16 cellular contexts compared by ENCODE assay signal in genomic region chr20:45404438-45404837, GRCh38. TPM values are rescaled to one million over a fixed set of nuclear protein-coding genes. Genes with fewer than 3 reads are reported as not detected.
DNase-seq lines count a peak whose midpoint lies in the region; ATAC-seq and TF ChIP-seq lines count a peak whose summit lies in the region.
"Had no signal": no experiment of that assay in that cellular context is flagged by ENCODE, and none has a peak within 500 bp of the region (broad histone marks: within the 10 kb centered on the region; RNA-seq: fewer than 3 reads in every experiment).

No MANE protein-coding gene starts in this region.

- peaks cover 10% of the 10 kb centered on the region for H3K9me3 ChIP-seq in A673 (ENCODE audit: low read depth, low read length, poor library complexity, severe bottlenecking)
- H3K9me3 ChIP-seq in CD8-positive, alpha-beta T cell (ENCODE audit: low read length) = peaks cover 8% of the 10 kb centered on the region
- peaks cover 11% of the 10 kb centered on the region for H3K9me3 ChIP-seq in WERI-Rb-1 (ENCODE audit: severe bottlenecking)

- no peaks in the 10 kb centered on the region for H3K27me3 Mint-ChIP-seq in CD8-positive, alpha-beta T cell (ENCODE audit: low read depth)

- peaks cover 19% of the 10 kb centered on the region for H3K36me3 Mint-ChIP-seq in CD8-positive, alpha-beta T cell

- H3K27ac ChIP-seq in A673 (ENCODE audit: low read depth, low read length, poor library complexity, severe bottlenecking) (no peak overlapping the region), dorsolateral prefrontal cortex (peak overlapping the region in 47 of 59 donors; percentile 2 to 100 (median 53)), WERI-Rb-1 (no peak overlapping the region), RWPE1 (no peak overlapping the region)
- H3K27ac ChIP-seq in CD8-positive, alpha-beta T cell (ENCODE audit: low read depth, low read length) = no peak overlapping the region

- intact Hi-C loops in A673 (cut with micrococcal nuclease; ENCODE audit: unreplicated experiment) (no loop called here), dorsolateral prefrontal cortex (cut with DNase I) (no loop called here)
- intact Hi-C loops in CD8-positive, alpha-beta T cell (cut with DNase I, micrococcal nuclease) = no loop called here

- peaks cover 23% of the 10 kb centered on the region for H3K4me1 Mint-ChIP-seq in CD8-positive, alpha-beta T cell (ENCODE audit: low read depth)

- H3K36me3 ChIP-seq in A673 (ENCODE audit: insufficient read depth, low read length, poor library complexity, severe bottlenecking) (peaks cover 4% of the 10 kb centered on the region), WERI-Rb-1 (peaks cover 10% of the 10 kb centered on the region)
- H3K36me3 ChIP-seq in CD8-positive, alpha-beta T cell (ENCODE audit: insufficient read depth, low read length) = no peaks in the 10 kb centered on the region

- no peak for ATAC-seq in CD8-positive, alpha-beta T cell

- TF ChIP-seq CTCF in A673 (conservative IDR thresholded peaks at IDR 0.05; ENCODE audit: low read depth, low read length) (no peak), dorsolateral prefrontal cortex (IDR thresholded peaks at IDR 0.05 in 54 of 56, conservative IDR thresholded peaks at IDR 0.05 in 2 of 56; ENCODE audit: low read depth in 1 of 56, partially characterized antibody in 56 of 56) (no peak), WERI-Rb-1 (IDR thresholded peaks at IDR 0.05; ENCODE audit: low read depth, low read length) (no peak), RWPE1 (conservative IDR thresholded peaks at IDR 0.05; ENCODE audit: low read depth) (no peak)
- TF ChIP-seq CTCF in CD8-positive, alpha-beta T cell (IDR thresholded peaks at IDR 0.05) = no peak

- no peak overlapping the region for H3K27ac Mint-ChIP-seq in CD8-positive, alpha-beta T cell

- DNase-seq in A673 (ENCODE audit: low spot score) (no peak), NCI-H748 (lab: John Stamatoyannopoulos, UW; ENCODE audit: unreplicated experiment) (peak; percentile 78), dorsolateral prefrontal cortex (no peak), SKM-1 (lab: John Stamatoyannopoulos, UW; ENCODE audit: unreplicated experiment) (no peak), WERI-Rb-1 (no peak), RWPE1 (ENCODE audit: low spot score) (no peak)
- no peak for DNase-seq in CD8-positive, alpha-beta T cell
- no peak for DNase-seq in stimulated activated CD4-positive, alpha-beta T cell treated with anti-CD3 and anti-CD28 coated beads, Interleukin-4, amount 100 ng/mL, for 1 hour
- DNase-seq: activated CD4-positive, CD25-positive, alpha-beta regulatory T cell; effector CD8-positive, alpha-beta T cell; IMR-90; NCI-H2171 treated with DMSO at 0.1 percent for 48 hours; SIG-M5; stimulated activated naive CD4-positive, alpha-beta T cell treated with Interleukin-2 at 50 U/mL for 16 hours had no signal

- POLR2A ChIA-PET in A673 (lab: Charles Lee; ENCODE audit: low non-redundant PET) (no interaction called here), RWPE1 (lab: Yijun Ruan, JAX; ENCODE audit: low non-redundant PET) (no interaction called here)
- POLR2A ChIA-PET in CD8-positive, alpha-beta T cell (lab: Charles Lee) = interaction anchor here (1.1 kb wide), 1 partner anchor 11 kb away, joined by 3 read pairs; the partner anchor contains the start of gene PIGT

- CTCF ChIA-PET in A673 (lab: Charles Lee) (interaction anchor here (0.5 kb wide), 1 partner anchor 31 kb away, joined by 3 read pairs; no protein-coding TSS in a partner anchor), RWPE1 (lab: Yijun Ruan, JAX) (interaction anchor here (0.5 to 1.6 kb wide), 7 partner anchors 11 to 93 kb away, joined by 3 to 5 read pairs (median 4); partner anchors contain the start of gene PIGT)
- CTCF ChIA-PET in CD8-positive, alpha-beta T cell (lab: Charles Lee) = interaction anchor here (1.0 to 5.9 kb wide), 3 partner anchors 30 to 46 kb away, joined by 4 to 36 read pairs (median 26); partner anchors contain the start of gene SYS1

- H3K4me3 Mint-ChIP-seq in CD8-positive, alpha-beta T cell = peak overlapping the region; percentile 78

- TSS peak; percentile 54 for BruUV-seq in A673 (replicated peaks; lab: Mats Ljungman, UMichigan)

- peaks cover 9% of the 10 kb centered on the region for H3K4me1 ChIP-seq in A673 (ENCODE audit: insufficient read depth, low read length, poor library complexity, severe bottlenecking)
- H3K4me1 ChIP-seq in CD8-positive, alpha-beta T cell (ENCODE audit: insufficient read depth, low read length) = peaks cover 16% of the 10 kb centered on the region

- H3K9me3 Mint-ChIP-seq in CD8-positive, alpha-beta T cell = peaks cover 11% of the 10 kb centered on the region

- no peak overlapping the region for H3K4me3 ChIP-seq in A673 (ENCODE audit: low read depth, low read length, poor library complexity, severe bottlenecking)
- no peak overlapping the region for H3K4me3 ChIP-seq in CD8-positive, alpha-beta T cell (ENCODE audit: low read depth, low read length)
- peak overlapping the region in 4 of 59 donors; percentile 5 to 22 (median 11) for H3K4me3 ChIP-seq in dorsolateral prefrontal cortex
- no peak overlapping the region for H3K4me3 ChIP-seq in WERI-Rb-1 (ENCODE audit: low read depth, low read length)
- H3K4me3 ChIP-seq: HAP-1 had no signal

- no peaks in the 10 kb centered on the region for H3K27me3 ChIP-seq in A673 (replicated peaks; ENCODE audit: insufficient read depth, low read depth, low read length, poor library complexity)
- H3K27me3 ChIP-seq in CD8-positive, alpha-beta T cell (ENCODE audit: insufficient read depth, low read length) = no peaks in the 10 kb centered on the region
- H3K27me3 ChIP-seq in dorsolateral prefrontal cortex = no peaks in the 10 kb centered on the region
- H3K27me3 ChIP-seq in WERI-Rb-1 (ENCODE audit: insufficient read depth, low read depth, severe bottlenecking) = no peaks in the 10 kb centered on the region

RNA-seq across cellular contexts. Expression of gene DBNDD2, which starts 3.7 kb away (rescaled TPM):
- total RNA-seq in A673 (2021) (36.4 and 38.6 TPM in 2 replicates), dorsolateral prefrontal cortex (1,000 to 10,000 TPM in 2 of 120 experiments, 100 to 1,000 TPM in 118; 113 to 1,403 (median 322) TPM)
- total RNA-seq in CD8-positive, alpha-beta T cell = 10 to 100 TPM; 25.0 to 27.6 TPM

RNA-seq across cellular contexts. Expression of gene PIGT, which starts 11.5 kb away (rescaled TPM):
- total RNA-seq in A673 (2021) = 97.2 and 97.3 TPM in 2 replicates
- 100 to 1,000 TPM; 213 to 230 TPM for total RNA-seq in CD8-positive, alpha-beta T cell
- total RNA-seq in dorsolateral prefrontal cortex = 100 to 1,000 TPM in 6 of 120 experiments, 10 to 100 TPM in 114; 56.0 to 148 (median 76.4) TPM

RNA-seq across cellular contexts. Expression of gene TP53TG5, which starts 26.3 kb away (rescaled TPM):
- total RNA-seq in A673 (2021) (0.69 TPM in 1 of 2 replicates, not detected in the other), dorsolateral prefrontal cortex (10 to 100 TPM in 83 of 120 experiments, 1 to 10 TPM in 37; 1.0 to 82.8 (median 15.3) TPM)
- total RNA-seq in CD8-positive, alpha-beta T cell = under 1 TPM in 1 of 2 experiments, not detected in 1; 0.31 TPM
- total RNA-seq: glomerular endothelial cell, IMR-90 had no signal

RNA-seq across cellular contexts. Expression of gene SYS1, which starts 41.5 kb away (rescaled TPM):
- 20.0 and 22.8 TPM in 2 replicates for total RNA-seq in A673 (2021)
- total RNA-seq in CD8-positive, alpha-beta T cell = 100 to 1,000 TPM; 111 to 116 TPM
- 10 to 100 TPM; 19.5 to 49.7 (median 29.3) TPM for total RNA-seq in dorsolateral prefrontal cortex

RNA-seq across cellular contexts. Expression of gene SDC4, which starts 56.2 kb away (rescaled TPM):
- 14.8 and 16.3 TPM in 2 replicates for total RNA-seq in A673 (2021)
- total RNA-seq in CD8-positive, alpha-beta T cell = 1 to 10 TPM; 1.1 TPM
- total RNA-seq in dorsolateral prefrontal cortex = 100 to 1,000 TPM in 16 of 120 experiments, 10 to 100 TPM in 104; 20.8 to 232 (median 66.2) TPM

Comparison
In these comparisons a context has a peak if more than half of its experiments do, and no peak if none do; other contexts are left out.
1. H3K27ac ChIP-seq: peak in dorsolateral prefrontal cortex (47 of 59); none in A673 (single experiment), CD8-positive, alpha-beta T cell (single experiment), WERI-Rb-1 (single experiment) and RWPE1 (single experiment).